21 cellular contexts compared by ENCODE assay signal in genomic region chr2:10159486-10160160, GRCh38. TPM values are rescaled to one million over a fixed set of nuclear protein-coding genes. Genes with fewer than 3 reads are reported as not detected.
A peak's percentile ranks its signal among the peaks of the same experiment; 100 is the strongest.
DNase-seq lines count a peak whose midpoint lies in the region; ATAC-seq, FAIRE-seq and TF ChIP-seq lines count a peak whose summit lies in the region.
"Had no signal": no experiment of that assay in that cellular context is flagged by ENCODE, and none has a peak within 500 bp of the region (broad histone marks: within the 10 kb centered on the region; RNA-seq: fewer than 3 reads in every experiment).

No MANE protein-coding gene starts in this region.

- no peak for DNase-seq in activated naive CD8-positive, alpha-beta T cell treated with anti-CD3 and anti-CD28 coated beads, Interleukin-2, amount 10 ng/mL, durations not matched to agents 7 days and 5 days
- DNase-seq in activated naive CD8-positive, alpha-beta T cell treated with anti-CD3 and anti-CD28 coated beads, Interleukin-2, amount 50 U/mL, for 24 hours: no peak
- no peak for DNase-seq in T-helper 2 cell treated with Interferon-gamma antibody and Interleukin-4, amounts not matched to agents 5 μg/mL and 100 μg/mL, for 36 hours (ENCODE audit: low spot score)
- DNase-seq in kidney (peak; percentile 39), upper lobe of right lung (no peak), NCI-H128 (lab: John Stamatoyannopoulos, UW; ENCODE audit: unreplicated experiment) (no peak), NCI-H146 (lab: John Stamatoyannopoulos, UW) (no peak)
- DNase-seq: activated CD4-positive, alpha-beta T cell treated with anti-CD3 and anti-CD28 coated beads for 48 hours; amygdala; CD4-positive, alpha-beta T cell; dorsolateral prefrontal cortex; GM23248; heart right ventricle; midbrain; natural killer cell; NCI-H1436 treated with DMSO at 0.1 percent for 48 hours; NCI-H69; sigmoid colon; SW 1271 had no signal

- no peaks in the 10 kb centered on the region for H3K27me3 Mint-ChIP-seq in activated naive CD8-positive, alpha-beta T cell treated with anti-CD3 and anti-CD28 coated beads, Interleukin-2, amount 10 ng/mL, durations not matched to agents 7 days and 5 days
- no peaks in the 10 kb centered on the region for H3K27me3 Mint-ChIP-seq in activated naive CD8-positive, alpha-beta T cell treated with anti-CD3 and anti-CD28 coated beads, Interleukin-2, amount 50 U/mL, for 24 hours
- no peaks in the 10 kb centered on the region for H3K27me3 Mint-ChIP-seq in T-helper 2 cell treated with Interferon-gamma antibody and Interleukin-4, amounts not matched to agents 5 μg/mL and 100 μg/mL, for 36 hours (ENCODE audit: low read depth)
- H3K27me3 Mint-ChIP-seq: CD4-positive, alpha-beta T cell had no signal

- H3K9me3 Mint-ChIP-seq in activated naive CD8-positive, alpha-beta T cell treated with anti-CD3 and anti-CD28 coated beads, Interleukin-2, amount 10 ng/mL, durations not matched to agents 7 days and 5 days: no peaks in the 10 kb centered on the region
- no peaks in the 10 kb centered on the region for H3K9me3 Mint-ChIP-seq in activated naive CD8-positive, alpha-beta T cell treated with anti-CD3 and anti-CD28 coated beads, Interleukin-2, amount 50 U/mL, for 24 hours
- no peaks in the 10 kb centered on the region for H3K9me3 Mint-ChIP-seq in T-helper 2 cell treated with Interferon-gamma antibody and Interleukin-4, amounts not matched to agents 5 μg/mL and 100 μg/mL, for 36 hours
- H3K9me3 Mint-ChIP-seq: CD4-positive, alpha-beta T cell; natural killer cell had no signal

- H3K27ac Mint-ChIP-seq in activated naive CD8-positive, alpha-beta T cell treated with anti-CD3 and anti-CD28 coated beads, Interleukin-2, amount 10 ng/mL, durations not matched to agents 7 days and 5 days: peak overlapping the region; percentile 84
- no peak overlapping the region for H3K27ac Mint-ChIP-seq in activated naive CD8-positive, alpha-beta T cell treated with anti-CD3 and anti-CD28 coated beads, Interleukin-2, amount 50 U/mL, for 24 hours
- H3K27ac Mint-ChIP-seq in T-helper 2 cell treated with Interferon-gamma antibody and Interleukin-4, amounts not matched to agents 5 μg/mL and 100 μg/mL, for 36 hours: peak overlapping the region; percentile 85
- H3K27ac Mint-ChIP-seq: CD4-positive, alpha-beta T cell; natural killer cell had no signal

- ATAC-seq in activated naive CD8-positive, alpha-beta T cell treated with anti-CD3 and anti-CD28 coated beads, Interleukin-2, amount 10 ng/mL, durations not matched to agents 7 days and 5 days (ENCODE audit: low read depth): peak; percentile 59
- ATAC-seq in activated naive CD8-positive, alpha-beta T cell treated with anti-CD3 and anti-CD28 coated beads, Interleukin-2, amount 50 U/mL, for 24 hours: no peak
- ATAC-seq in upper lobe of right lung: no peak
- ATAC-seq: heart right ventricle, HepG2, natural killer cell had no signal

- H3K4me1 ChIP-seq in kidney (ENCODE audit: control insufficient read depth in 1 of 2, insufficient read depth in 1 of 2, low read depth in 1 of 2, low read length in 2 of 2): no peaks in the 10 kb centered on the region
- no peaks in the 10 kb centered on the region for H3K4me1 ChIP-seq in upper lobe of right lung
- H3K4me1 ChIP-seq: sigmoid colon had no signal

- H3K4me3 ChIP-seq in kidney (ENCODE audit: low read length in 2 of 2) (no peak overlapping the region), upper lobe of right lung (no peak overlapping the region)
- H3K4me3 ChIP-seq: cardiac muscle cell, dorsolateral prefrontal cortex, GM23248, heart right ventricle, sigmoid colon had no signal

- H3K9ac ChIP-seq in kidney (ENCODE audit: low read length in 2 of 2): no peak overlapping the region
- H3K9ac ChIP-seq: GM23248 had no signal

- intact Hi-C loops in kidney (cut with DNase I) (no loop called here), upper lobe of right lung (cut with DNase I) (no loop called here)

- POLR2A ChIA-PET in activated naive CD8-positive, alpha-beta T cell treated with anti-CD3 and anti-CD28 coated beads, Interleukin-2, amount 10 ng/mL, durations not matched to agents 7 days and 5 days (lab: Charles Lee): interaction anchor here (0.5 to 0.9 kb wide), 3 partner anchors 9 to 49 kb away, joined by 4 to 7 read pairs (median 6); no protein-coding TSS in a partner anchor

- no peak for TF ChIP-seq CTCF in kidney (IDR thresholded peaks at IDR 0.05; ENCODE audit: borderline replicate concordance, extremely low read depth, insufficient read depth)
- TF ChIP-seq CTCF in upper lobe of right lung (IDR thresholded peaks at IDR 0.05): no peak

- no peak for FAIRE-seq in kidney (lab: Jason Lieb, UNC)
- FAIRE-seq: HepG2 had no signal

- H3K36me3 ChIP-seq in kidney (ENCODE audit: control insufficient read depth in 1 of 2, insufficient read depth in 2 of 2, low read length in 2 of 2) (no peaks in the 10 kb centered on the region), upper lobe of right lung (no peaks in the 10 kb centered on the region)
- H3K36me3 ChIP-seq: cardiac muscle cell, sigmoid colon had no signal

- H3K4me1 Mint-ChIP-seq in activated naive CD8-positive, alpha-beta T cell treated with anti-CD3 and anti-CD28 coated beads, Interleukin-2, amount 10 ng/mL, durations not matched to agents 7 days and 5 days: peaks cover 15% of the 10 kb centered on the region
- peaks cover 5% of the 10 kb centered on the region for H3K4me1 Mint-ChIP-seq in activated naive CD8-positive, alpha-beta T cell treated with anti-CD3 and anti-CD28 coated beads, Interleukin-2, amount 50 U/mL, for 24 hours
- H3K4me1 Mint-ChIP-seq in T-helper 2 cell treated with Interferon-gamma antibody and Interleukin-4, amounts not matched to agents 5 μg/mL and 100 μg/mL, for 36 hours (ENCODE audit: low read depth): peaks cover 17% of the 10 kb centered on the region

- H3K9me3 ChIP-seq in kidney (ENCODE audit: control insufficient read depth in 1 of 2, low read length in 2 of 2): no peaks in the 10 kb centered on the region
- H3K9me3 ChIP-seq in upper lobe of right lung: no peaks in the 10 kb centered on the region
- H3K9me3 ChIP-seq: heart right ventricle, sigmoid colon had no signal

- H3K27me3 ChIP-seq in upper lobe of right lung: no peaks in the 10 kb centered on the region
- H3K27me3 ChIP-seq: cardiac muscle cell, dorsolateral prefrontal cortex, heart right ventricle, sigmoid colon had no signal

- no peak overlapping the region for H3K27ac ChIP-seq in kidney (ENCODE audit: low read depth in 2 of 2, low read length in 2 of 2)
- H3K27ac ChIP-seq in upper lobe of right lung: no peak overlapping the region
- H3K27ac ChIP-seq: cardiac muscle cell, GM23248, heart right ventricle, sigmoid colon had no signal

- peak overlapping the region; percentile 37 for H3K4me3 Mint-ChIP-seq in activated naive CD8-positive, alpha-beta T cell treated with anti-CD3 and anti-CD28 coated beads, Interleukin-2, amount 10 ng/mL, durations not matched to agents 7 days and 5 days
- no peak overlapping the region for H3K4me3 Mint-ChIP-seq in activated naive CD8-positive, alpha-beta T cell treated with anti-CD3 and anti-CD28 coated beads, Interleukin-2, amount 50 U/mL, for 24 hours
- no peak overlapping the region for H3K4me3 Mint-ChIP-seq in T-helper 2 cell treated with Interferon-gamma antibody and Interleukin-4, amounts not matched to agents 5 μg/mL and 100 μg/mL, for 36 hours
- H3K4me3 Mint-ChIP-seq: CD4-positive, alpha-beta T cell; natural killer cell had no signal

- peaks cover 6% of the 10 kb centered on the region for H3K36me3 Mint-ChIP-seq in activated naive CD8-positive, alpha-beta T cell treated with anti-CD3 and anti-CD28 coated beads, Interleukin-2, amount 10 ng/mL, durations not matched to agents 7 days and 5 days
- peaks cover 12% of the 10 kb centered on the region for H3K36me3 Mint-ChIP-seq in activated naive CD8-positive, alpha-beta T cell treated with anti-CD3 and anti-CD28 coated beads, Interleukin-2, amount 50 U/mL, for 24 hours (ENCODE audit: low read depth)
- peaks cover 25% of the 10 kb centered on the region for H3K36me3 Mint-ChIP-seq in T-helper 2 cell treated with Interferon-gamma antibody and Interleukin-4, amounts not matched to agents 5 μg/mL and 100 μg/mL, for 36 hours (ENCODE audit: low read depth)
- H3K36me3 Mint-ChIP-seq: natural killer cell had no signal

RNA-seq across cellular contexts. Expression of gene RRM2, which starts 37.1 kb away (rescaled TPM):
- total RNA-seq in activated naive CD8-positive, alpha-beta T cell treated with anti-CD3 and anti-CD28 coated beads, Interleukin-2, amount 10 ng/mL, durations not matched to agents 7 days and 5 days: 100 to 1,000 TPM; 320 to 355 TPM
- total RNA-seq in kidney (5.5 TPM), upper lobe of right lung (2.3 TPM)
- polyA plus RNA-seq in kidney (ENCODE audit: insufficient read depth, low read depth, low replicate concordance): 3.6 TPM

Comparison
In these comparisons a context has a peak if more than half of its experiments do, and no peak if none do; other contexts are left out.
1. RNA of gene RRM2, which starts 37.1 kb away (total RNA-seq): 320 to 355 TPM in activated naive CD8-positive, alpha-beta T cell treated with anti-CD3 and anti-CD28 coated beads, Interleukin-2, amount 10 ng/mL, durations not matched to agents 7 days and 5 days; 5.5 TPM in kidney (single experiment) and 2.3 TPM in upper lobe of right lung (single experiment); every median in the first group is over 10 times any median in the second.